In the genomic region with DNA sequence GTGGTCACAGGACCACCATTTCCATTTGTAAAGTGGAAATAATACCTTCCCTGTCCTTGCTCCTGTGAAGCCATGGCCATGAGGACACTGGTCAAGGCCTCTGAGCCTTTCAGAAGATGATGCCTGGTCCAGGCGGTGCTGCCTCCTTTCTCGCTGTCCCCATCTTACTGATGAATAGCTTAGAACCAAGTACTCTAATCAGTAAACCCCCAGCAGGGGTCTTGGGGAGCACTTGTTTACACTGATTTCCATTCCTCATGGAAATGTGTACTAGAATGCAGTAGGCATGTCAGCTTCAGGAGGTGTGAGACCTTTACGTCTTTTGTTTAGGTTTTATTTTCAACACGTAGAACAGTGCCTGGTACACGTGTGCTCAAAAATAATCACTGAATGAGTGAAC, we compare ENCODE assay signal across 24 cellular contexts.
"Had no signal": no experiment of that assay in that cellular context is flagged by ENCODE, and none has a peak within 500 bp of the region (broad histone marks: within the 10 kb centered on the region; RNA-seq: fewer than 3 reads in every experiment).

No MANE protein-coding gene starts in this region.

- H3K4me1 ChIP-seq: colonic mucosa, esophagus muscularis mucosa, esophagus squamous epithelium, gastrocnemius medialis, gastroesophageal sphincter, heart left ventricle, heart right ventricle had no signal

- H3K27ac ChIP-seq: colonic mucosa, coronary artery, dorsolateral prefrontal cortex, epithelial cell of prostate, esophagus muscularis mucosa, esophagus squamous epithelium, foreskin keratinocyte, gastrocnemius medialis, gastroesophageal sphincter, heart left ventricle, heart right ventricle had no signal

- H3K36me3 ChIP-seq: colonic mucosa, gastrocnemius medialis had no signal

- H3K4me3 Mint-ChIP-seq: dendritic cell treated with granulocyte-macrophage colony-stimulating factor and Interleukin-4, amounts not matched to agents 40 ng/mL and 50 ng/mL, for 4 days; effector memory CD8-positive, alpha-beta T cell had no signal

- DNase-seq: colonic mucosa; cortex of kidney; dermis blood vessel endothelial cell; dorsolateral prefrontal cortex; effector CD4-positive, alpha-beta T cell; effector CD8-positive, alpha-beta T cell; effector memory CD4-positive, alpha-beta T cell; effector memory CD8-positive, alpha-beta T cell; erythroblast; esophagus squamous epithelium; foreskin fibroblast; foreskin keratinocyte; foreskin melanocyte; gastrocnemius medialis; glutamatergic neuron; head of caudate nucleus; heart left ventricle; heart right ventricle had no signal

- H3K27me3 Mint-ChIP-seq: dendritic cell treated with granulocyte-macrophage colony-stimulating factor and Interleukin-4, amounts not matched to agents 40 ng/mL and 50 ng/mL, for 4 days; effector memory CD8-positive, alpha-beta T cell had no signal

- H3K4me3 ChIP-seq: colonic mucosa, coronary artery, dorsolateral prefrontal cortex, esophagus muscularis mucosa, esophagus squamous epithelium, gastrocnemius medialis, gastroesophageal sphincter, heart left ventricle, heart right ventricle had no signal

- H3K9me3 ChIP-seq: colonic mucosa, esophagus muscularis mucosa, esophagus squamous epithelium, gastrocnemius medialis, gastroesophageal sphincter, heart left ventricle, heart right ventricle had no signal

- H3K27ac Mint-ChIP-seq: dendritic cell treated with granulocyte-macrophage colony-stimulating factor and Interleukin-4, amounts not matched to agents 40 ng/mL and 50 ng/mL, for 4 days; effector memory CD8-positive, alpha-beta T cell had no signal

- ATAC-seq: effector memory CD8-positive, alpha-beta T cell; esophagus mucosa; foreskin keratinocyte; gastrocnemius medialis; gastroesophageal sphincter; heart left ventricle; heart right ventricle had no signal

- H3K9me3 Mint-ChIP-seq: dendritic cell treated with granulocyte-macrophage colony-stimulating factor and Interleukin-4, amounts not matched to agents 40 ng/mL and 50 ng/mL, for 4 days; effector memory CD8-positive, alpha-beta T cell had no signal

- H3K27me3 ChIP-seq: colonic mucosa, dorsolateral prefrontal cortex, esophagus muscularis mucosa, esophagus squamous epithelium, foreskin keratinocyte, gastrocnemius medialis, gastroesophageal sphincter, heart left ventricle, heart right ventricle had no signal
